ENCODE assay signal across 8 cellular contexts in genomic region chr1:206202789-206203363, GRCh38. TPM values are rescaled to one million over a fixed set of nuclear protein-coding genes. Genes with fewer than 3 reads are reported as not detected.
DNase-seq lines count a peak whose midpoint lies in the region; ATAC-seq and TF ChIP-seq lines count a peak whose summit lies in the region.
"Not testable (repeated sequence)": the region's sequence is repeated elsewhere in the genome, so short reads cannot be mapped to it uniquely, and the experiment has no call there.

Gene FAM72A (minus strand): TSS chr1:206202839. CDS start chr1:206202025, 814 bp downstream.

- H3K4me3 ChIP-seq in fibroblast of villous mesenchyme (ENCODE audit: low read depth, low read length) (peak within 1 kb of the TSS; percentile 60), neutrophil (ENCODE audit: low read depth in 1 of 2, low read length in 1 of 2) (peak within 1 kb of the TSS; percentile 59 to 70)

- H3K4me1 Mint-ChIP-seq in stimulated activated naive CD8-positive, alpha-beta T cell treated with anti-CD3 and anti-CD28 coated beads, Interleukin-15, amount 100 ng/mL, for 72 hours: not testable (repeated sequence)

- H3K9me3 Mint-ChIP-seq in stimulated activated naive CD8-positive, alpha-beta T cell treated with anti-CD3 and anti-CD28 coated beads, Interleukin-15, amount 100 ng/mL, for 72 hours: not testable (repeated sequence)

- H3K27me3 ChIP-seq in neutrophil: not testable (repeated sequence)

- DNase-seq in GM04503 (ENCODE audit: low read depth): peak; percentile 100
- peak; percentile 100 for DNase-seq in NCI-H1048 (lab: John Stamatoyannopoulos, UW)
- DNase-seq in SK-MEL-5 (ENCODE audit: low read depth, low spot score): peak; percentile 99
- DNase-seq in activated gamma-delta T cell (lab: John Stamatoyannopoulos, UW): peak; percentile 63
- DNase-seq in fibroblast of villous mesenchyme (ENCODE audit: low read depth): peak; percentile 100
- peak; percentile 96 to 99 for DNase-seq in stimulated activated naive CD8-positive, alpha-beta T cell treated with anti-CD3 and anti-CD28 coated beads, Interleukin-15, amount 100 ng/mL, for 72 hours

- H3K27ac ChIP-seq in neutrophil: peak within 1 kb of the TSS; percentile 75

- not testable (repeated sequence) for TF ChIP-seq CTCF in fibroblast of villous mesenchyme (IDR thresholded peaks at IDR 0.05; ENCODE audit: insufficient read depth, low read depth, low read length); neutrophil (IDR thresholded peaks at IDR 0.05)

- not testable (repeated sequence) for H3K9me3 ChIP-seq in neutrophil

- in situ Hi-C loops in SK-MEL-5 (cut with HindIII; ENCODE audit: low pct_unique_long_range_greater_than_20kb, low sequenced_read_pairs): not testable (repeated sequence)

- not testable (repeated sequence) for H3K4me1 ChIP-seq in neutrophil (ENCODE audit: control insufficient read depth in 1 of 2, insufficient read depth in 1 of 2, low read depth in 1 of 2, low read length in 1 of 2)

- H3K27ac Mint-ChIP-seq in stimulated activated naive CD8-positive, alpha-beta T cell treated with anti-CD3 and anti-CD28 coated beads, Interleukin-15, amount 100 ng/mL, for 72 hours: peak within 1 kb of the TSS; percentile 57 to 74

- H3K4me3 Mint-ChIP-seq in stimulated activated naive CD8-positive, alpha-beta T cell treated with anti-CD3 and anti-CD28 coated beads, Interleukin-15, amount 100 ng/mL, for 72 hours: peak within 1 kb of the TSS; percentile 87 to 89

- not testable (repeated sequence) for H3K27me3 Mint-ChIP-seq in stimulated activated naive CD8-positive, alpha-beta T cell treated with anti-CD3 and anti-CD28 coated beads, Interleukin-15, amount 100 ng/mL, for 72 hours

- H3K36me3 ChIP-seq in neutrophil: not testable (repeated sequence)

- ATAC-seq in HG02642 (IDR thresholded peaks at IDR 0.05; ENCODE audit: poor library complexity, unreplicated experiment): peak; percentile 84
- peak; percentile 93 for ATAC-seq in stimulated activated naive CD8-positive, alpha-beta T cell treated with anti-CD3 and anti-CD28 coated beads, Interleukin-15, amount 100 ng/mL, for 72 hours

RNA-seq across cellular contexts. Expression of gene FAM72A, which starts in this region (rescaled TPM):
- total RNA-seq in SK-MEL-5 (2014; rRNA removed; shearing (Covaris generic)): 3.7 and 6.4 TPM in 2 replicates
- 11.0 and 11.2 TPM in 2 replicates for polyA plus RNA-seq in SK-MEL-5 (2015; cell fraction: cytosol; rRNA removed)
- polyA plus RNA-seq in SK-MEL-5 (2015; cell fraction: nucleus; rRNA removed): 12.2 and 18.5 TPM in 2 replicates
- total RNA-seq in fibroblast of villous mesenchyme: 2.3 and 3.5 TPM in 2 replicates

Comparison
In these comparisons a context has a peak if more than half of its experiments do, and no peak if none do; other contexts are left out.
1. Peak in every context shown above with its lines: DNase-seq, ATAC-seq, H3K4me3 ChIP-seq and H3K27ac ChIP-seq.